Comparison of ENCODE assay signal across 8 cellular contexts in genomic region chr17:38674749-38675615, GRCh38. TPM values are rescaled to one million over a fixed set of nuclear protein-coding genes. Genes with fewer than 3 reads are reported as not detected.
A peak's percentile ranks its signal among the peaks of the same experiment; 100 is the strongest.
DNase-seq lines count a peak whose midpoint lies in the region; ATAC-seq and TF ChIP-seq lines count a peak whose summit lies in the region.

Gene EPOP (minus strand): TSS chr17:38674957. CDS start chr17:38674495, 462 bp downstream.

- H3K27me3 ChIP-seq in ascending aorta (peaks cover 20% of the 10 kb centered on the region), sigmoid colon (peaks cover 25 to 63% (median 59%) of the 10 kb centered on the region in 3 donors)

- ATAC-seq in HG02623 (IDR thresholded peaks at IDR 0.05; ENCODE audit: unreplicated experiment) (peak; percentile 78), HG02840 (IDR thresholded peaks at IDR 0.05; ENCODE audit: low FRiP score, unreplicated experiment) (no peak)

- WGBS in sigmoid colon, 2 donors = 3 to 4% methylated on average over 80 of the region's 80 CpGs

- H3K36me3 ChIP-seq in ascending aorta (no peaks in the 10 kb centered on the region), sigmoid colon (no peaks in the 10 kb centered on the region)

- intact Hi-C loops in ascending aorta (cut with DNase I) (loop anchor here (5.0 kb wide), 2 partner anchors 57 to 72 kb away; partner anchors contain the start of genes CISD3 and PCGF2), sigmoid colon (cut with DNase I) (loop anchor here (5.0 kb wide), 1 partner anchor 248 kb away; the partner anchor contains the start of gene ARHGAP23)

- no peak for TF ChIP-seq POLR2A in sigmoid colon (IDR thresholded peaks at IDR 0.05)

- TF ChIP-seq CTCF in ascending aorta (IDR thresholded peaks at IDR 0.05) (no peak), sigmoid colon (IDR thresholded peaks at IDR 0.05) (no peak)

- TF ChIP-seq EP300 in sigmoid colon (IDR thresholded peaks at IDR 0.05) = no peak

- peak; percentile 79 for DNase-seq in NCI-H1694 treated with DMSO at 0.1 percent for 48 hours (lab: John Stamatoyannopoulos, UW)
- DNase-seq in T-helper 22 cell (ENCODE audit: low read depth) = peak; percentile 73
- DNase-seq in ascending aorta (ENCODE audit: low spot score in 2 of 2) = peak; percentile 65 to 91
- peak; percentile 14 to 93 (median 75) for DNase-seq in hypothalamus (lab: John Stamatoyannopoulos, UW)
- DNase-seq in sigmoid colon = peak; percentile 91

- no peaks in the 10 kb centered on the region for H3K9me3 ChIP-seq in ascending aorta
- no peaks in the 10 kb centered on the region for H3K9me3 ChIP-seq in sigmoid colon

- H3K27ac ChIP-seq in ascending aorta = no peak within 1 kb of the TSS
- peak within 1 kb of the TSS in 3 of 4 donors; percentile 27 to 59 (median 58) for H3K27ac ChIP-seq in sigmoid colon

- H3K4me1 ChIP-seq in ascending aorta = peaks cover 10 to 18% of the 10 kb centered on the region in 2 donors
- H3K4me1 ChIP-seq in sigmoid colon = peaks cover 0 to 37% (median 34%) of the 10 kb centered on the region in 4 donors

- peak within 1 kb of the TSS; percentile 70 for H3K4me3 ChIP-seq in GM08714 (ENCODE audit: low read length)
- peak within 1 kb of the TSS; percentile 70 for H3K4me3 ChIP-seq in ascending aorta
- peak within 1 kb of the TSS; percentile 24 to 63 (median 51) for H3K4me3 ChIP-seq in sigmoid colon

RNA-seq across cellular contexts. Expression of gene EPOP, which starts in this region (rescaled TPM):
- total RNA-seq in ascending aorta = 2.1 TPM
- 1 to 10 TPM in 2 of 4 donors, under 1 TPM in 2; 0.36 to 2.8 (median 1.3) TPM for total RNA-seq in sigmoid colon
- polyA plus RNA-seq in sigmoid colon = 1 to 10 TPM in 1 of 3 donors, not detected in 2; 2.4 TPM

Comparison
In these comparisons a context has a peak if more than half of its experiments do, and no peak if none do; other contexts are left out.
1. H3K27ac ChIP-seq: peak in sigmoid colon (3 of 4); none in ascending aorta (0 of 2).
2. Peak in every context shown above with its lines, with median percentiles within 50 percentile points of each other: H3K4me3 ChIP-seq and DNase-seq.